ENCODE assay signal across 2 cellular contexts in the genomic region with DNA sequence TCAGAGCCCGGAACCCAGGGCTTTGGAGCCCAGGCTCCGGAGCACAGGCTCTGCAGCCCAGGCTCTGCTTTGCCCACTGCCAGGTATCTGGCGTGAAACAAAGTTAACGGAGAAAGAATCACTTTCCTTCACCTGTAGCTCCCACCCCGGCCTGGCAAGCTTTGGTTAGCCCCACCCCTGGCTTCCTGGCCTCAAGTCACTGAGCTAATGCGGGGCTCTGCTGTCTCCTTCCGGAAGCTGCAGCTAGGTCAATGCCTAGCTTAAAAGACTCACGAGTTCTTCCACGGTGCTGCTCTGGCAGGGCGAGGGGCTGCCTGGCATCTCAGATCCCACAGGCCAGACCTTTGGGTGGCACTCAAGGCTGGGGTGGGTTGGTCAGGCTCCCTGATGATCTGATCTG.
TF ChIP-seq lines count a peak whose summit lies in the region.

No MANE protein-coding gene starts in this region.

TF ChIP-seq in GM12878, 131 proteins besides CTCF, POLR2A, EP300 and RAD21 (continues in another document):
- TF ChIP-seq, protein P1, sequence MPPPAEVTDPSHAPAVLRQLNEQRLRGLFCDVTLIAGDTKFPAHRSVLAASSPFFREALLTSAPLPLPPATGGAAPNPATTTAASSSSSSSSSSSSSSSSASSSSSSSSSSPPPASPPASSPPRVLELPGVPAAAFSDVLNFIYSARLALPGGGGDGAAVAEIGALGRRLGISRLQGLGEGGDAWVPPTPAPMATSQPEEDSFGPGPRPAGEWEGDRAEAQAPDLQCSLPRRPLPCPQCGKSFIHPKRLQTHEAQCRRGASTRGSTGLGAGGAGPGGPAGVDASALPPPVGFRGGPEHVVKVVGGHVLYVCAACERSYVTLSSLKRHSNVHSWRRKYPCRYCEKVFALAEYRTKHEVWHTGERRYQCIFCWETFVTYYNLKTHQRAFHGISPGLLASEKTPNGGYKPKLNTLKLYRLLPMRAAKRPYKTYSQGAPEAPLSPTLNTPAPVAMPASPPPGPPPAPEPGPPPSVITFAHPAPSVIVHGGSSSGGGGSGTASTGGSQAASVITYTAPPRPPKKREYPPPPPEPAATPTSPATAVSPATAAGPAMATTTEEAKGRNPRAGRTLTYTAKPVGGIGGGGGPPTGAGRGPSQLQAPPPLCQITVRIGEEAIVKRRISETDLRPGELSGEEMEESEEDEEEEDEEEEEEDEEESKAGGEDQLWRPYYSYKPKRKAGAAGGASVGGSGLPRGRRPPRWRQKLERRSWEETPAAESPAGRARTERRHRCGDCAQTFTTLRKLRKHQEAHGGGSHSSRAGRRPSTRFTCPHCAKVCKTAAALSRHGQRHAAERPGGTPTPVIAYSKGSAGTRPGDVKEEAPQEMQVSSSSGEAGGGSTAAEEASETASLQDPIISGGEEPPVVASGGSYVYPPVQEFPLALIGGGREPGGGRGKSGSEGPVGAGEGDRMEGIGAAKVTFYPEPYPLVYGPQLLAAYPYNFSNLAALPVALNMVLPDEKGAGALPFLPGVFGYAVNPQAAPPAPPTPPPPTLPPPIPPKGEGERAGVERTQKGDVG (CRISPR knock-in tag; IDR thresholded peaks at IDR 0.05) = no peak
- TF ChIP-seq SP1 (IDR thresholded peaks at IDR 0.05; ENCODE audit: low read depth, low read length) (no peak), ZNF622 (IDR thresholded peaks at IDR 0.05) (no peak), HDAC2 (IDR thresholded peaks at IDR 0.05) (no peak), NBN (IDR thresholded peaks at IDR 0.05) (no peak), SRF (IDR thresholded peaks at IDR 0.05; ENCODE audit: low read depth in 2 of 2, low read length in 2 of 2) (no peak), RCOR1 (conservative IDR thresholded peaks at IDR 0.05; ENCODE audit: low read depth, low read length) (no peak), PML (IDR thresholded peaks at IDR 0.05; ENCODE audit: low read length) (no peak), ESRRA (IDR thresholded peaks at IDR 0.05; ENCODE audit: low read length) (no peak), SMAD1 (IDR thresholded peaks at IDR 0.05; ENCODE audit: low read depth, partially characterized antibody) (no peak), GABPA (IDR thresholded peaks at IDR 0.05; ENCODE audit: low read depth) (no peak)
- TF ChIP-seq, protein P2, sequence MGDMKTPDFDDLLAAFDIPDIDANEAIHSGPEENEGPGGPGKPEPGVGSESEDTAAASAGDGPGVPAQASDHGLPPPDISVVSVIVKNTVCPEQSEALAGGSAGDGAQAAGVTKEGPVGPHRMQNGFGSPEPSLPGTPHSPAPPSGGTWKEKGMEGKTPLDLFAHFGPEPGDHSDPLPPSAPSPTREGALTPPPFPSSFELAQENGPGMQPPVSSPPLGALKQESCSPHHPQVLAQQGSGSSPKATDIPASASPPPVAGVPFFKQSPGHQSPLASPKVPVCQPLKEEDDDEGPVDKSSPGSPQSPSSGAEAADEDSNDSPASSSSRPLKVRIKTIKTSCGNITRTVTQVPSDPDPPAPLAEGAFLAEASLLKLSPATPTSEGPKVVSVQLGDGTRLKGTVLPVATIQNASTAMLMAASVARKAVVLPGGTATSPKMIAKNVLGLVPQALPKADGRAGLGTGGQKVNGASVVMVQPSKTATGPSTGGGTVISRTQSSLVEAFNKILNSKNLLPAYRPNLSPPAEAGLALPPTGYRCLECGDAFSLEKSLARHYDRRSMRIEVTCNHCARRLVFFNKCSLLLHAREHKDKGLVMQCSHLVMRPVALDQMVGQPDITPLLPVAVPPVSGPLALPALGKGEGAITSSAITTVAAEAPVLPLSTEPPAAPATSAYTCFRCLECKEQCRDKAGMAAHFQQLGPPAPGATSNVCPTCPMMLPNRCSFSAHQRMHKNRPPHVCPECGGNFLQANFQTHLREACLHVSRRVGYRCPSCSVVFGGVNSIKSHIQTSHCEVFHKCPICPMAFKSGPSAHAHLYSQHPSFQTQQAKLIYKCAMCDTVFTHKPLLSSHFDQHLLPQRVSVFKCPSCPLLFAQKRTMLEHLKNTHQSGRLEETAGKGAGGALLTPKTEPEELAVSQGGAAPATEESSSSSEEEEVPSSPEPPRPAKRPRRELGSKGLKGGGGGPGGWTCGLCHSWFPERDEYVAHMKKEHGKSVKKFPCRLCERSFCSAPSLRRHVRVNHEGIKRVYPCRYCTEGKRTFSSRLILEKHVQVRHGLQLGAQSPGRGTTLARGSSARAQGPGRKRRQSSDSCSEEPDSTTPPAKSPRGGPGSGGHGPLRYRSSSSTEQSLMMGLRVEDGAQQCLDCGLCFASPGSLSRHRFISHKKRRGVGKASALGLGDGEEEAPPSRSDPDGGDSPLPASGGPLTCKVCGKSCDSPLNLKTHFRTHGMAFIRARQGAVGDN (IDR thresholded peaks at IDR 0.05) = no peak
- TF ChIP-seq, protein P3, sequence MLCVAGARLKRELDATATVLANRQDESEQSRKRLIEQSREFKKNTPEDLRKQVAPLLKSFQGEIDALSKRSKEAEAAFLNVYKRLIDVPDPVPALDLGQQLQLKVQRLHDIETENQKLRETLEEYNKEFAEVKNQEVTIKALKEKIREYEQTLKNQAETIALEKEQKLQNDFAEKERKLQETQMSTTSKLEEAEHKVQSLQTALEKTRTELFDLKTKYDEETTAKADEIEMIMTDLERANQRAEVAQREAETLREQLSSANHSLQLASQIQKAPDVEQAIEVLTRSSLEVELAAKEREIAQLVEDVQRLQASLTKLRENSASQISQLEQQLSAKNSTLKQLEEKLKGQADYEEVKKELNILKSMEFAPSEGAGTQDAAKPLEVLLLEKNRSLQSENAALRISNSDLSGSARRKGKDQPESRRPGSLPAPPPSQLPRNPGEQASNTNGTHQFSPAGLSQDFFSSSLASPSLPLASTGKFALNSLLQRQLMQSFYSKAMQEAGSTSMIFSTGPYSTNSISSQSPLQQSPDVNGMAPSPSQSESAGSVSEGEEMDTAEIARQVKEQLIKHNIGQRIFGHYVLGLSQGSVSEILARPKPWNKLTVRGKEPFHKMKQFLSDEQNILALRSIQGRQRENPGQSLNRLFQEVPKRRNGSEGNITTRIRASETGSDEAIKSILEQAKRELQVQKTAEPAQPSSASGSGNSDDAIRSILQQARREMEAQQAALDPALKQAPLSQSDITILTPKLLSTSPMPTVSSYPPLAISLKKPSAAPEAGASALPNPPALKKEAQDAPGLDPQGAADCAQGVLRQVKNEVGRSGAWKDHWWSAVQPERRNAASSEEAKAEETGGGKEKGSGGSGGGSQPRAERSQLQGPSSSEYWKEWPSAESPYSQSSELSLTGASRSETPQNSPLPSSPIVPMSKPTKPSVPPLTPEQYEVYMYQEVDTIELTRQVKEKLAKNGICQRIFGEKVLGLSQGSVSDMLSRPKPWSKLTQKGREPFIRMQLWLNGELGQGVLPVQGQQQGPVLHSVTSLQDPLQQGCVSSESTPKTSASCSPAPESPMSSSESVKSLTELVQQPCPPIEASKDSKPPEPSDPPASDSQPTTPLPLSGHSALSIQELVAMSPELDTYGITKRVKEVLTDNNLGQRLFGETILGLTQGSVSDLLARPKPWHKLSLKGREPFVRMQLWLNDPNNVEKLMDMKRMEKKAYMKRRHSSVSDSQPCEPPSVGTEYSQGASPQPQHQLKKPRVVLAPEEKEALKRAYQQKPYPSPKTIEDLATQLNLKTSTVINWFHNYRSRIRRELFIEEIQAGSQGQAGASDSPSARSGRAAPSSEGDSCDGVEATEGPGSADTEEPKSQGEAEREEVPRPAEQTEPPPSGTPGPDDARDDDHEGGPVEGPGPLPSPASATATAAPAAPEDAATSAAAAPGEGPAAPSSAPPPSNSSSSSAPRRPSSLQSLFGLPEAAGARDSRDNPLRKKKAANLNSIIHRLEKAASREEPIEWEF (IDR thresholded peaks at IDR 0.05; ENCODE audit: insufficient replicate concordance, low read depth, low read length) = no peak

TF ChIP-seq in HepG2, 621 proteins besides CTCF, POLR2A, EP300 and RAD21:
- no peak for TF ChIP-seq FOXM1 (CRISPR knock-in tag; IDR thresholded peaks at IDR 0.05)
- TF ChIP-seq, protein P4, sequence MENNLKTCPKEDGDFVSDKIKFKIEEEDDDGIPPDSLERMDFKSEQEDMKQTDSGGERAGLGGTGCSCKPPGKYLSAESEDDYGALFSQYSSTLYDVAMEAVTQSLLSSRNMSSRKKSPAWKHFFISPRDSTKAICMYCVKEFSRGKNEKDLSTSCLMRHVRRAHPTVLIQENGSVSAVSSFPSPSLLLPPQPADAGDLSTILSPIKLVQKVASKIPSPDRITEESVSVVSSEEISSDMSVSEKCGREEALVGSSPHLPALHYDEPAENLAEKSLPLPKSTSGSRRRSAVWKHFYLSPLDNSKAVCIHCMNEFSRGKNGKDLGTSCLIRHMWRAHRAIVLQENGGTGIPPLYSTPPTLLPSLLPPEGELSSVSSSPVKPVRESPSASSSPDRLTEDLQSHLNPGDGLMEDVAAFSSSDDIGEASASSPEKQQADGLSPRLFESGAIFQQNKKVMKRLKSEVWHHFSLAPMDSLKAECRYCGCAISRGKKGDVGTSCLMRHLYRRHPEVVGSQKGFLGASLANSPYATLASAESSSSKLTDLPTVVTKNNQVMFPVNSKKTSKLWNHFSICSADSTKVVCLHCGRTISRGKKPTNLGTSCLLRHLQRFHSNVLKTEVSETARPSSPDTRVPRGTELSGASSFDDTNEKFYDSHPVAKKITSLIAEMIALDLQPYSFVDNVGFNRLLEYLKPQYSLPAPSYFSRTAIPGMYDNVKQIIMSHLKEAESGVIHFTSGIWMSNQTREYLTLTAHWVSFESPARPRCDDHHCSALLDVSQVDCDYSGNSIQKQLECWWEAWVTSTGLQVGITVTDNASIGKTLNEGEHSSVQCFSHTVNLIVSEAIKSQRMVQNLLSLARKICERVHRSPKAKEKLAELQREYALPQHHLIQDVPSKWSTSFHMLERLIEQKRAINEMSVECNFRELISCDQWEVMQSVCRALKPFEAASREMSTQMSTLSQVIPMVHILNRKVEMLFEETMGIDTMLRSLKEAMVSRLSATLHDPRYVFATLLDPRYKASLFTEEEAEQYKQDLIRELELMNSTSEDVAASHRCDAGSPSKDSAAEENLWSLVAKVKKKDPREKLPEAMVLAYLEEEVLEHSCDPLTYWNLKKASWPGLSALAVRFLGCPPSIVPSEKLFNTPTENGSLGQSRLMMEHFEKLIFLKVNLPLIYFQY (CRISPR knock-in tag; IDR thresholded peaks at IDR 0.05; ENCODE audit: borderline replicate concordance) = no peak
- TF ChIP-seq, protein P5, sequence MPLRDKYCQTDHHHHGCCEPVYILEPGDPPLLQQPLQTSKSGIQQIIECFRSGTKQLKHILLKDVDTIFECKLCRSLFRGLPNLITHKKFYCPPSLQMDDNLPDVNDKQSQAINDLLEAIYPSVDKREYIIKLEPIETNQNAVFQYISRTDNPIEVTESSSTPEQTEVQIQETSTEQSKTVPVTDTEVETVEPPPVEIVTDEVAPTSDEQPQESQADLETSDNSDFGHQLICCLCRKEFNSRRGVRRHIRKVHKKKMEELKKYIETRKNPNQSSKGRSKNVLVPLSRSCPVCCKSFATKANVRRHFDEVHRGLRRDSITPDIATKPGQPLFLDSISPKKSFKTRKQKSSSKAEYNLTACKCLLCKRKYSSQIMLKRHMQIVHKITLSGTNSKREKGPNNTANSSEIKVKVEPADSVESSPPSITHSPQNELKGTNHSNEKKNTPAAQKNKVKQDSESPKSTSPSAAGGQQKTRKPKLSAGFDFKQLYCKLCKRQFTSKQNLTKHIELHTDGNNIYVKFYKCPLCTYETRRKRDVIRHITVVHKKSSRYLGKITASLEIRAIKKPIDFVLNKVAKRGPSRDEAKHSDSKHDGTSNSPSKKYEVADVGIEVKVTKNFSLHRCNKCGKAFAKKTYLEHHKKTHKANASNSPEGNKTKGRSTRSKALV (CRISPR knock-in tag; IDR thresholded peaks at IDR 0.05) = no peak
- TF ChIP-seq, protein P6, sequence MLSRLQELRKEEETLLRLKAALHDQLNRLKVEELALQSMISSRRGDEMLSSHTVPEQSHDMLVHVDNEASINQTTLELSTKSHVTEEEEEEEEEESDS (CRISPR knock-in tag; IDR thresholded peaks at IDR 0.05; ENCODE audit: borderline replicate concordance) = no peak
- TF ChIP-seq CHD2 (IDR thresholded peaks at IDR 0.05; ENCODE audit: low read depth, low read length) = no peak
- no peak for TF ChIP-seq ZNF44 (CRISPR knock-in tag; IDR thresholded peaks at IDR 0.05)
- no peak for TF ChIP-seq FLYWCH1 (CRISPR knock-in tag; IDR thresholded peaks at IDR 0.05)
- no peak for TF ChIP-seq ZNF768 (CRISPR knock-in tag; IDR thresholded peaks at IDR 0.05)
- no peak for TF ChIP-seq ZEB1 (IDR thresholded peaks at IDR 0.05; ENCODE audit: insufficient replicate concordance, low read depth)
- no peak for TF ChIP-seq AHR (CRISPR knock-in tag; IDR thresholded peaks at IDR 0.05)
- TF ChIP-seq NBN (conservative IDR thresholded peaks at IDR 0.05) = no peak
- no peak for TF ChIP-seq HCFC1 (IDR thresholded peaks at IDR 0.05; ENCODE audit: low read depth, low read length)
